1 cellular context compared by ENCODE assay signal in genomic region chr15:44500555-44500954, GRCh38.
TF ChIP-seq lines count a peak whose summit lies in the region.

No MANE protein-coding gene starts in this region.

TF ChIP-seq in WTC11, 78 proteins besides CTCF, POLR2A, EP300 and RAD21 (continued from another document):
- TF ChIP-seq, protein P1, sequence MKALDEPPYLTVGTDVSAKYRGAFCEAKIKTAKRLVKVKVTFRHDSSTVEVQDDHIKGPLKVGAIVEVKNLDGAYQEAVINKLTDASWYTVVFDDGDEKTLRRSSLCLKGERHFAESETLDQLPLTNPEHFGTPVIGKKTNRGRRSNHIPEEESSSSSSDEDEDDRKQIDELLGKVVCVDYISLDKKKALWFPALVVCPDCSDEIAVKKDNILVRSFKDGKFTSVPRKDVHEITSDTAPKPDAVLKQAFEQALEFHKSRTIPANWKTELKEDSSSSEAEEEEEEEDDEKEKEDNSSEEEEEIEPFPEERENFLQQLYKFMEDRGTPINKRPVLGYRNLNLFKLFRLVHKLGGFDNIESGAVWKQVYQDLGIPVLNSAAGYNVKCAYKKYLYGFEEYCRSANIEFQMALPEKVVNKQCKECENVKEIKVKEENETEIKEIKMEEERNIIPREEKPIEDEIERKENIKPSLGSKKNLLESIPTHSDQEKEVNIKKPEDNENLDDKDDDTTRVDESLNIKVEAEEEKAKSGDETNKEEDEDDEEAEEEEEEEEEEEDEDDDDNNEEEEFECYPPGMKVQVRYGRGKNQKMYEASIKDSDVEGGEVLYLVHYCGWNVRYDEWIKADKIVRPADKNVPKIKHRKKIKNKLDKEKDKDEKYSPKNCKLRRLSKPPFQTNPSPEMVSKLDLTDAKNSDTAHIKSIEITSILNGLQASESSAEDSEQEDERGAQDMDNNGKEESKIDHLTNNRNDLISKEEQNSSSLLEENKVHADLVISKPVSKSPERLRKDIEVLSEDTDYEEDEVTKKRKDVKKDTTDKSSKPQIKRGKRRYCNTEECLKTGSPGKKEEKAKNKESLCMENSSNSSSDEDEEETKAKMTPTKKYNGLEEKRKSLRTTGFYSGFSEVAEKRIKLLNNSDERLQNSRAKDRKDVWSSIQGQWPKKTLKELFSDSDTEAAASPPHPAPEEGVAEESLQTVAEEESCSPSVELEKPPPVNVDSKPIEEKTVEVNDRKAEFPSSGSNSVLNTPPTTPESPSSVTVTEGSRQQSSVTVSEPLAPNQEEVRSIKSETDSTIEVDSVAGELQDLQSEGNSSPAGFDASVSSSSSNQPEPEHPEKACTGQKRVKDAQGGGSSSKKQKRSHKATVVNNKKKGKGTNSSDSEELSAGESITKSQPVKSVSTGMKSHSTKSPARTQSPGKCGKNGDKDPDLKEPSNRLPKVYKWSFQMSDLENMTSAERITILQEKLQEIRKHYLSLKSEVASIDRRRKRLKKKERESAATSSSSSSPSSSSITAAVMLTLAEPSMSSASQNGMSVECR (CRISPR knock-in tag; IDR thresholded peaks at IDR 0.05; ENCODE audit: borderline replicate concordance) = no peak
- TF ChIP-seq MLX (CRISPR knock-in tag; IDR thresholded peaks at IDR 0.05) = no peak
- TF ChIP-seq TEAD4 (CRISPR knock-in tag; IDR thresholded peaks at IDR 0.05) = no peak
- no peak for TF ChIP-seq ZBTB43 (CRISPR knock-in tag; IDR thresholded peaks at IDR 0.05)
- TF ChIP-seq, protein P2, sequence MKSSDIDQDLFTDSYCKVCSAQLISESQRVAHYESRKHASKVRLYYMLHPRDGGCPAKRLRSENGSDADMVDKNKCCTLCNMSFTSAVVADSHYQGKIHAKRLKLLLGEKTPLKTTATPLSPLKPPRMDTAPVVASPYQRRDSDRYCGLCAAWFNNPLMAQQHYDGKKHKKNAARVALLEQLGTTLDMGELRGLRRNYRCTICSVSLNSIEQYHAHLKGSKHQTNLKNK (CRISPR knock-in tag; IDR thresholded peaks at IDR 0.05) = no peak
- TF ChIP-seq MYBL2 (CRISPR knock-in tag; IDR thresholded peaks at IDR 0.05) = no peak
- TF ChIP-seq, protein P3, sequence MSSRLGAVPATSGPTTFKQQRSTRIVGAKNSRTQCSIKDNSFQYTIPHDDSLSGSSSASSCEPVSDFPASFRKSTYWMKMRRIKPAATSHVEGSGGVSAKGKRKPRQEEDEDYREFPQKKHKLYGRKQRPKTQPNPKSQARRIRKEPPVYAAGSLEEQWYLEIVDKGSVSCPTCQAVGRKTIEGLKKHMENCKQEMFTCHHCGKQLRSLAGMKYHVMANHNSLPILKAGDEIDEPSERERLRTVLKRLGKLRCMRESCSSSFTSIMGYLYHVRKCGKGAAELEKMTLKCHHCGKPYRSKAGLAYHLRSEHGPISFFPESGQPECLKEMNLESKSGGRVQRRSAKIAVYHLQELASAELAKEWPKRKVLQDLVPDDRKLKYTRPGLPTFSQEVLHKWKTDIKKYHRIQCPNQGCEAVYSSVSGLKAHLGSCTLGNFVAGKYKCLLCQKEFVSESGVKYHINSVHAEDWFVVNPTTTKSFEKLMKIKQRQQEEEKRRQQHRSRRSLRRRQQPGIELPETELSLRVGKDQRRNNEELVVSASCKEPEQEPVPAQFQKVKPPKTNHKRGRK (CRISPR knock-in tag; IDR thresholded peaks at IDR 0.05; ENCODE audit: borderline replicate concordance) = no peak
- no peak for TF ChIP-seq TP53 (CRISPR knock-in tag; IDR thresholded peaks at IDR 0.05)
